ENCODE assay signal across 8 cellular contexts in the genomic region with DNA sequence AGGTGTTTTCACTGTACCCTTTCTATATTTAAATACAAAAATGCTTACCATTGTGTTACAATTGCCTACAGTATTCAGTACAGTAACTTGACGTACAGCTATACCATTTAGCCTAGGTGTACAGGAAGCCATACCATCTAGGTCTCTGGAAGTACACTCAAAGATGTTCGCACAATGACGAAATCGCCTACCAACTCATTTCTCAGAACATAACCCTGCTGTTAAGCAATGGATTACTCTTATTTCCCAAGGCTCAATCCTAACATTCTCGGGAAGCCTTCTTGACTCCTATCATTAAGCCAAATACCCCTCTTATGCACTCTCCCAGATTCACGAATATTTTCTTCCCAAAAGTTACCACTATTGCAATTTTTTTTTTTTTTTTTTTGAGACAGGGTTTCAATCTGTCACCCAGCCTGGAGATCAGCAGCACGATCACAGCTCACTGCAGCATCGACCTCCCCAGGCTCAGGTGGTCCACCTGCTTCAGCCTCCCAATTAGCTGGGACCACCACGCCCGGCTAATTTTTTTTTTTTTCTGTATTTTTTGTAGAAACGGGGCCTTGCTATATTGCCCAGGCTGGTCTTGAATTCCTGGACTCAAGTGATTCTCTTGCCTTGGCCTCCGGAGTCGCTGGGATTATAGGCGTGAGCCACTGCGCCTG. TPM values are rescaled to one million over a fixed set of nuclear protein-coding genes. Genes with fewer than 3 reads are reported as not detected.
A peak's percentile ranks its signal among the peaks of the same experiment; 100 is the strongest.
DNase-seq lines count a peak whose midpoint lies in the region; ATAC-seq and TF ChIP-seq lines count a peak whose summit lies in the region.

No MANE protein-coding gene starts in this region.

- POLR2A ChIA-PET in activated B cell treated with CpG ODN at 0.5 μM for 24 hours (lab: Charles Lee) = interaction anchor here (0.6 to 0.7 kb wide), 3 partner anchors 10 to 107 kb away, joined by 3 to 4 read pairs (median 3); no protein-coding TSS in a partner anchor

- H3K4me1 ChIP-seq in left ventricle myocardium inferior (peaks cover 33% of the 10 kb centered on the region), iPS-20b (ENCODE audit: insufficient read depth, low read length) (no peaks in the 10 kb centered on the region), upper lobe of left lung (peaks cover 18 to 35% (median 20%) of the 10 kb centered on the region in 4 donors)

- no peak for ATAC-seq in left ventricle myocardium superior
- ATAC-seq in activated B cell treated with CpG ODN at 0.5 μM for 24 hours (ENCODE audit: low read depth) = no peak
- ATAC-seq in upper lobe of left lung (ENCODE audit: low FRiP score in 2 of 2) = no peak
- ATAC-seq in HG02759 (IDR thresholded peaks at IDR 0.05; ENCODE audit: unreplicated experiment) = no peak

- peaks cover 16% of the 10 kb centered on the region for H3K36me3 Mint-ChIP-seq in activated B cell treated with CpG ODN at 0.5 μM for 24 hours (ENCODE audit: low read depth)

- H3K27me3 ChIP-seq in left ventricle myocardium inferior (ENCODE audit: low read depth) (no peaks in the 10 kb centered on the region), iPS-20b (ENCODE audit: insufficient read depth, low read length) (no peaks in the 10 kb centered on the region), upper lobe of left lung (no peaks in the 10 kb centered on the region)

- TF ChIP-seq POLR2A in upper lobe of left lung (IDR thresholded peaks at IDR 0.05) = no peak

- H3K36me3 ChIP-seq in left ventricle myocardium inferior (peaks cover 2% of the 10 kb centered on the region), iPS-20b (ENCODE audit: insufficient read depth, low read depth, low read length) (peaks cover 9% of the 10 kb centered on the region; the same call in 1 of the 2 replicates), upper lobe of left lung (peaks cover 0 to 9% (median 0%) of the 10 kb centered on the region in 4 donors)

- H3K9ac ChIP-seq in iPS-20b (ENCODE audit: low read depth, low read length) = no peak overlapping the region

- no peak for TF ChIP-seq EP300 in upper lobe of left lung (IDR thresholded peaks at IDR 0.05)

- no peak overlapping the region for H3K27ac ChIP-seq in left ventricle myocardium inferior (replicated peaks)
- no peak overlapping the region for H3K27ac ChIP-seq in iPS-20b (ENCODE audit: low read length)
- no peak overlapping the region for H3K27ac ChIP-seq in upper lobe of left lung

- H3K4me3 Mint-ChIP-seq in activated B cell treated with CpG ODN at 0.5 μM for 24 hours = peak overlapping the region; percentile 57

- H3K27ac Mint-ChIP-seq in activated B cell treated with CpG ODN at 0.5 μM for 24 hours = peak overlapping the region; percentile 46

- CTCF ChIA-PET in activated B cell treated with CpG ODN at 0.5 μM for 24 hours (lab: Charles Lee) = no interaction called here

- peaks cover 38% of the 10 kb centered on the region for H3K4me1 Mint-ChIP-seq in activated B cell treated with CpG ODN at 0.5 μM for 24 hours

- H3K9me3 ChIP-seq in left ventricle myocardium inferior (replicated peaks) = no peaks in the 10 kb centered on the region
- H3K9me3 ChIP-seq in iPS-20b (ENCODE audit: insufficient read depth, low read depth, low read length) = no peaks in the 10 kb centered on the region
- no peaks in the 10 kb centered on the region for H3K9me3 ChIP-seq in upper lobe of left lung

- intact Hi-C loops in left ventricle myocardium inferior (cut with micrococcal nuclease) (no loop called here), left ventricle myocardium superior (cut with micrococcal nuclease) (no loop called here), activated B cell treated with CpG ODN at 0.5 μM for 24 hours (cut with micrococcal nuclease) (loop anchor here (1.0 kb wide), 1 partner anchor 81 kb away; no protein-coding TSS in a partner anchor)

- DNase-seq in left ventricle myocardium inferior = no peak
- DNase-seq in left ventricle myocardium superior = no peak
- DNase-seq in activated B cell treated with CpG ODN at 0.5 μM for 24 hours = no peak
- DNase-seq in upper lobe of left lung = no peak
- no peak for DNase-seq in NCI-H2171 treated with DMSO at 0.1 percent for 48 hours (lab: John Stamatoyannopoulos, UW)
- DNase-seq in effector CD8-positive, alpha-beta T cell (lab: John Stamatoyannopoulos, UW) = no peak

- H3K9me3 Mint-ChIP-seq in activated B cell treated with CpG ODN at 0.5 μM for 24 hours = no peaks in the 10 kb centered on the region

- TF ChIP-seq CTCF in left ventricle myocardium inferior (IDR thresholded peaks at IDR 0.05; ENCODE audit: borderline replicate concordance) = no peak
- TF ChIP-seq CTCF in activated B cell treated with CpG ODN at 0.5 μM for 24 hours (IDR thresholded peaks at IDR 0.05) = no peak
- TF ChIP-seq CTCF in upper lobe of left lung (IDR thresholded peaks at IDR 0.05) = no peak

- H3K4me3 ChIP-seq in left ventricle myocardium inferior (peak overlapping the region; percentile 96), iPS-20b (ENCODE audit: low read length) (peak overlapping the region; percentile 99; the same call in 1 of the 2 replicates), upper lobe of left lung (peak overlapping the region in 3 of 4 donors; percentile 99)

- H3K27me3 Mint-ChIP-seq in activated B cell treated with CpG ODN at 0.5 μM for 24 hours = no peaks in the 10 kb centered on the region

- 84 to 91% methylated on average over 15 of the region's 15 CpGs for WGBS in upper lobe of left lung, 2 donors

RNA-seq across cellular contexts. Expression of a gene that starts 1.5 kb away (rescaled TPM):
- 12.6 TPM for total RNA-seq in left ventricle myocardium inferior
- 13.0 TPM for total RNA-seq in left ventricle myocardium superior
- 41.8 and 53.3 TPM in 2 replicates for total RNA-seq in activated B cell treated with CpG ODN at 0.5 μM for 24 hours
- total RNA-seq in upper lobe of left lung = 10 to 100 TPM; 15.2 to 46.1 (median 23.3) TPM

RNA-seq across cellular contexts. Expression of a gene that starts 20.5 kb away (rescaled TPM):
- 21.0 TPM for total RNA-seq in left ventricle myocardium inferior
- 18.2 TPM for total RNA-seq in left ventricle myocardium superior
- 47.7 and 52.3 TPM in 2 replicates for total RNA-seq in activated B cell treated with CpG ODN at 0.5 μM for 24 hours
- total RNA-seq in upper lobe of left lung = 10 to 100 TPM; 25.1 to 51.2 (median 38.5) TPM

RNA-seq across cellular contexts. Expression of a gene that starts 36.6 kb away (rescaled TPM):
- total RNA-seq in left ventricle myocardium inferior = 11.0 TPM
- total RNA-seq in left ventricle myocardium superior = 10.3 TPM
- 17.7 and 21.6 TPM in 2 replicates for total RNA-seq in activated B cell treated with CpG ODN at 0.5 μM for 24 hours
- total RNA-seq in upper lobe of left lung = 10 to 100 TPM in 4 of 6 donors, 1 to 10 TPM in 2; 8.8 to 27.3 (median 18.7) TPM
